In genomic region chr10:26697922-26698608, GRCh38 we compare ENCODE assay signal across 9 cellular contexts. TPM values are rescaled to one million over a fixed set of nuclear protein-coding genes. Genes with fewer than 3 reads are reported as not detected.
DNase-seq lines count a peak whose midpoint lies in the region; ATAC-seq, FAIRE-seq and TF ChIP-seq lines count a peak whose summit lies in the region.
"Had no signal": no experiment of that assay in that cellular context is flagged by ENCODE, and none has a peak within 500 bp of the region (broad histone marks: within the 10 kb centered on the region; RNA-seq: fewer than 3 reads in every experiment).

No MANE protein-coding gene starts in this region.

- TF ChIP-seq CTCF in RWPE2 (IDR thresholded peaks at IDR 0.05; ENCODE audit: poor library complexity, severe bottlenecking) = no peak
- TF ChIP-seq CTCF in esophagus squamous epithelium (IDR thresholded peaks at IDR 0.05) = no peak
- TF ChIP-seq CTCF in progenitor cell of endocrine pancreas (IDR thresholded peaks at IDR 0.05; ENCODE audit: unreplicated experiment) = no peak
- TF ChIP-seq CTCF in GM13977 (IDR thresholded peaks at IDR 0.05; ENCODE audit: extremely low read depth, insufficient read depth, missing control alignments) = no peak

- peak; percentile 60 for DNase-seq in activated CD4-positive, alpha-beta T cell treated with anti-CD3 and anti-CD28 coated beads, Interleukin-2, amount 10 ng/mL, durations not matched to agents 24 days and 14 days
- DNase-seq in activated CD4-positive, alpha-beta T cell treated with anti-CD3 and anti-CD28 coated beads, Interleukin-2, amount 50 U/mL, for 1 hour = no peak
- DNase-seq in RWPE2 (ENCODE audit: low spot score) (no peak), esophagus squamous epithelium (lab: John Stamatoyannopoulos, UW) (no peak), progenitor cell of endocrine pancreas (ENCODE audit: low spot score, unreplicated experiment) (no peak), GM12892 (ENCODE audit: insufficient read length) (no peak), GM13977 (ENCODE audit: low spot score) (no peak)

- H3K36me3 ChIP-seq in RWPE2 (ENCODE audit: low read depth) = peaks cover 22% of the 10 kb centered on the region
- no peaks in the 10 kb centered on the region for H3K36me3 ChIP-seq in esophagus squamous epithelium

- FAIRE-seq in GM12892 (lab: Jason Lieb, UNC) = no peak
- FAIRE-seq: colon had no signal

- H3K27me3 ChIP-seq in RWPE2 (ENCODE audit: insufficient read depth, poor library complexity, severe bottlenecking) (no peaks in the 10 kb centered on the region), esophagus squamous epithelium (peaks cover 0 to 8% (median 0%) of the 10 kb centered on the region in 4 donors)

- 4% methylated on average over 17 to 24 of the region's 42 CpGs for WGBS in esophagus squamous epithelium, 2 donors

- H3K27me3 Mint-ChIP-seq in activated CD4-positive, alpha-beta T cell treated with anti-CD3 and anti-CD28 coated beads, Interleukin-2, amount 10 ng/mL, durations not matched to agents 24 days and 14 days = no peaks in the 10 kb centered on the region
- peaks cover 11% of the 10 kb centered on the region for H3K27me3 Mint-ChIP-seq in progenitor cell of endocrine pancreas

- intact Hi-C loops in activated CD4-positive, alpha-beta T cell treated with anti-CD3 and anti-CD28 coated beads, Interleukin-2, amount 10 ng/mL, durations not matched to agents 24 days and 14 days (cut with micrococcal nuclease) = loop anchor here (1.0 to 10.0 kb wide), 9 partner anchors 39 to 1834 kb away; partner anchors contain the start of genes ANKRD26, APBB1IP, RAB18 and WAC
- intact Hi-C loops in esophagus squamous epithelium (cut with DNase I) = no loop called here

- in situ Hi-C loops in GM13977 (cut with MboI; ENCODE audit: low pct_unique_long_range_greater_than_20kb, low sequenced_read_pairs, unreplicated experiment) = loop anchor here (25.0 kb wide), 1 partner anchor 361 kb away; no protein-coding TSS in a partner anchor

- H3K4me3 ChIP-seq in RWPE2 (ENCODE audit: severe bottlenecking) (peak overlapping the region; percentile 80), esophagus squamous epithelium (peak overlapping the region; percentile 82 to 99 (median 90))

- no peak for TF ChIP-seq POLR2A in esophagus squamous epithelium (IDR thresholded peaks at IDR 0.05)
- TF ChIP-seq POLR2A in GM12892 (IDR thresholded peaks at IDR 0.05; ENCODE audit: low read depth, low read length) = no peak

- peak overlapping the region; percentile 74 for H3K27ac ChIP-seq in RWPE2 (ENCODE audit: poor library complexity, severe bottlenecking)
- H3K27ac ChIP-seq in esophagus squamous epithelium = peak overlapping the region; percentile 90 to 94 (median 92)

- H3K9me3 ChIP-seq in RWPE2 (ENCODE audit: severe bottlenecking) = no peaks in the 10 kb centered on the region
- H3K9me3 ChIP-seq in esophagus squamous epithelium = no peaks in the 10 kb centered on the region

- H3K4me1 ChIP-seq in RWPE2 (ENCODE audit: insufficient read depth, poor library complexity, severe bottlenecking) (peaks cover 7% of the 10 kb centered on the region), esophagus squamous epithelium (peaks cover 3 to 26% (median 12%) of the 10 kb centered on the region in 3 donors)

- peak overlapping the region; percentile 99 for H3K4me3 Mint-ChIP-seq in activated CD4-positive, alpha-beta T cell treated with anti-CD3 and anti-CD28 coated beads, Interleukin-2, amount 10 ng/mL, durations not matched to agents 24 days and 14 days
- peak overlapping the region; percentile 94 for H3K4me3 Mint-ChIP-seq in progenitor cell of endocrine pancreas (ENCODE audit: low read depth)

- H3K9me3 Mint-ChIP-seq in activated CD4-positive, alpha-beta T cell treated with anti-CD3 and anti-CD28 coated beads, Interleukin-2, amount 10 ng/mL, durations not matched to agents 24 days and 14 days = no peaks in the 10 kb centered on the region
- H3K9me3 Mint-ChIP-seq in progenitor cell of endocrine pancreas (ENCODE audit: low read depth) = no peaks in the 10 kb centered on the region

- H3K36me3 Mint-ChIP-seq in activated CD4-positive, alpha-beta T cell treated with anti-CD3 and anti-CD28 coated beads, Interleukin-2, amount 10 ng/mL, durations not matched to agents 24 days and 14 days (ENCODE audit: low read depth) = peaks cover 36% of the 10 kb centered on the region
- peaks cover 3% of the 10 kb centered on the region for H3K36me3 Mint-ChIP-seq in progenitor cell of endocrine pancreas (ENCODE audit: insufficient read depth)

- H3K27ac Mint-ChIP-seq in activated CD4-positive, alpha-beta T cell treated with anti-CD3 and anti-CD28 coated beads, Interleukin-2, amount 10 ng/mL, durations not matched to agents 24 days and 14 days = peak overlapping the region; percentile 97
- peak overlapping the region; percentile 96 for H3K27ac Mint-ChIP-seq in progenitor cell of endocrine pancreas

- H3K4me1 Mint-ChIP-seq in activated CD4-positive, alpha-beta T cell treated with anti-CD3 and anti-CD28 coated beads, Interleukin-2, amount 10 ng/mL, durations not matched to agents 24 days and 14 days = peaks cover 33% of the 10 kb centered on the region
- peaks cover 14% of the 10 kb centered on the region for H3K4me1 Mint-ChIP-seq in progenitor cell of endocrine pancreas (ENCODE audit: low read depth)

- ATAC-seq in RWPE2 (ENCODE audit: low read depth) = peak; percentile 40
- ATAC-seq in HG02970 (IDR thresholded peaks at IDR 0.05; ENCODE audit: low FRiP score, unreplicated experiment) = no peak

RNA-seq across cellular contexts. Expression of gene PDSS1, which starts 0.6 kb away (rescaled TPM):
- 39.0 and 39.8 TPM in 2 replicates for total RNA-seq in activated CD4-positive, alpha-beta T cell treated with anti-CD3 and anti-CD28 coated beads, Interleukin-2, amount 10 ng/mL, durations not matched to agents 24 days and 14 days
- total RNA-seq in esophagus squamous epithelium (10 to 100 TPM in 3 of 4 donors, 1 to 10 TPM in 1; 7.7 to 21.1 (median 11.7) TPM), progenitor cell of endocrine pancreas (13.4 and 14.4 TPM in 2 replicates)
- polyA plus RNA-seq in GM12892 (2012; ENCODE audit: missing spikeins) = 18.7 TPM
